In the genomic region with DNA sequence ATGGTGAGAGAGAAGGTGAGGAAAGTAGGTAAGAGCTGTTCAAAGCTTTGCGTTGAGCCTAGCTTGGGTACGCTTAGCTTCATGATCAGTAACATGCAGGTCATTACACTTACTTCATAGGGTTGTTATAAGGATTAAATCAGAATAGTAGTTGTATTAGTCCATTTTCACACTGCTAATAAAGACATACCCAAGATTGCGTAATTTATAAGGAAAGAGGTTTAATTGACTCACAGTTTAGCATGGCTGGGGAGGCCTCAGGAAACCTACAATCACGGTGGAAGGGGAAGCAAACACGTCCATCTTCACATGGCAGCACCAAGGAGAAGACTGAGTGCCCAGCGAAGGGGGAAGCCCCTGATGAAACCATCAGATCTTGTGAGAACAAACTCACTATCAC, we compare ENCODE assay signal across 37 cellular contexts.
"Had no signal": no experiment of that assay in that cellular context is flagged by ENCODE, and none has a peak within 500 bp of the region (broad histone marks: within the 10 kb centered on the region; RNA-seq: fewer than 3 reads in every experiment).

No MANE protein-coding gene starts in this region.

- DNase-seq: activated B cell treated with CpG ODN at 0.5 μM for 24 hours; activated CD4-positive, alpha-beta memory T cell treated with anti-CD3 and anti-CD28 coated beads for 36 hours; activated CD4-positive, alpha-beta T cell treated with anti-CD3 and anti-CD28 coated beads for 4 hours; activated CD4-positive, alpha-beta T cell treated with anti-CD3 and anti-CD28 coated beads, Interleukin-2, amount 10 ng/mL, durations not matched to agents 24 days and 14 days; activated CD4-positive, alpha-beta T cell treated with anti-CD3 and anti-CD28 coated beads, Interleukin-2, amount 50 U/mL, for 1 hour; activated CD4-positive, alpha-beta T cell treated with anti-CD3 and anti-CD28 coated beads, Interleukin-2, amount 50 U/mL, for 4 hours; activated CD4-positive, CD25-positive, alpha-beta regulatory T cell treated with anti-CD3 and anti-CD28 coated beads, Interleukin-2, amount 50 U/mL, for 72 hours; activated CD8-positive, alpha-beta memory T cell treated with anti-CD3 and anti-CD28 coated beads, Interleukin-2, amount 50 U/mL, for 4 hours; activated CD8-positive, alpha-beta T cell treated with anti-CD3 and anti-CD28 coated beads for 36 hours; activated effector memory CD4-positive, alpha-beta T cell treated with anti-CD3 and anti-CD28 coated beads, Interleukin-2, amount 50 U/mL, for 16 hours; activated gamma-delta T cell treated with Interleukin-2 at 50 U/mL for 16 hours; activated naive CD4-positive, alpha-beta T cell; activated naive CD4-positive, alpha-beta T cell treated with anti-CD3 and anti-CD28 coated beads for 36 hours; activated naive CD4-positive, alpha-beta T cell treated with anti-CD3 and anti-CD28 coated beads, Interleukin-2, amount 50 U/mL, for 16 hours; activated naive CD8-positive, alpha-beta T cell treated with anti-CD3 and anti-CD28 coated beads for 36 hours; activated T-cell treated with anti-CD3 and anti-CD28 coated beads for 4 hours; activated T-cell treated with anti-CD3 and anti-CD28 coated beads, Interleukin-2, amount 50 U/mL, for 1 hour; activated T-cell treated with anti-CD3 and anti-CD28 coated beads, Interleukin-2, amount 50 U/mL, for 4 hours; activated T-cell treated with anti-CD3 and anti-CD28 coated beads, Interleukin-2, amount 50 U/mL, for 72 hours; adrenal gland; amniotic stem cell; caudate nucleus; cerebellar nuclear complex; T-helper 2 cell; T-helper 9 cell had no signal

- H3K27me3 Mint-ChIP-seq: activated B cell treated with CpG ODN at 0.5 μM for 24 hours; activated CD4-positive, alpha-beta memory T cell treated with anti-CD3 and anti-CD28 coated beads for 36 hours; activated CD4-positive, alpha-beta T cell treated with anti-CD3 and anti-CD28 coated beads, Interleukin-2, amount 10 ng/mL, durations not matched to agents 24 days and 14 days; activated CD8-positive, alpha-beta T cell treated with anti-CD3 and anti-CD28 coated beads for 36 hours; activated naive CD8-positive, alpha-beta T cell treated with anti-CD3 and anti-CD28 coated beads for 36 hours; activated T-helper 17 cell treated with anti-CD3 and anti-CD28 coated beads, Interleukin-2, amount 50 U/mL, for 72 hours; brain; central memory CD8-positive, alpha-beta T cell had no signal

- H3K4me3 Mint-ChIP-seq: activated B cell treated with CpG ODN at 0.5 μM for 24 hours; activated CD4-positive, alpha-beta memory T cell treated with anti-CD3 and anti-CD28 coated beads for 36 hours; activated CD4-positive, alpha-beta T cell treated with anti-CD3 and anti-CD28 coated beads, Interleukin-2, amount 10 ng/mL, durations not matched to agents 24 days and 14 days; activated CD8-positive, alpha-beta T cell treated with anti-CD3 and anti-CD28 coated beads for 36 hours; activated naive CD4-positive, alpha-beta T cell treated with anti-CD3 and anti-CD28 coated beads for 36 hours; activated naive CD8-positive, alpha-beta T cell treated with anti-CD3 and anti-CD28 coated beads for 36 hours; activated T-cell treated with anti-CD3 and anti-CD28 coated beads, Interleukin-2, amount 50 U/mL, for 4 hours; activated T-cell treated with anti-CD3 and anti-CD28 coated beads, Interleukin-2, amount 50 U/mL, for 72 hours; activated T-helper 1 cell treated with anti-CD3 and anti-CD28 coated beads, Interleukin-12 subunit alpha, Interleukin-12 subunit beta, Interleukin-2, Interleukin-4 antibody, amounts not matched to agents 30 ng/mL and 10 ng/mL and 1 ng/mL, durations not matched to agents 14 hours and 24 hours and 36 hours; activated T-helper 17 cell treated with anti-CD3 and anti-CD28 coated beads, Interleukin-2, amount 50 U/mL, for 72 hours; brain; central memory CD8-positive, alpha-beta T cell; T-helper 1 cell treated with Interleukin-12 subunit alpha and Interleukin-12 subunit beta and Interleukin-4 antibody, amounts not matched to agents 30 μg/mL and 1 μg/mL, for 36 hours; T-helper 2 cell treated with Interferon-gamma antibody and Interleukin-4, amounts not matched to agents 5 μg/mL and 100 μg/mL, for 36 hours had no signal

- ATAC-seq: activated CD8-positive, alpha-beta T cell treated with anti-CD3 and anti-CD28 coated beads for 36 hours; activated naive CD4-positive, alpha-beta T cell treated with anti-CD3 and anti-CD28 coated beads, Interleukin-2, amount 50 U/mL, for 72 hours; activated T-cell treated with anti-CD3 and anti-CD28 coated beads, Interleukin-2, amount 50 U/mL, for 4 hours; activated T-cell treated with anti-CD3 and anti-CD28 coated beads, Interleukin-2, amount 50 U/mL, for 72 hours; activated T-helper 17 cell treated with anti-CD3 and anti-CD28 coated beads, Interleukin-2, amount 50 U/mL, for 72 hours had no signal

- H3K27ac ChIP-seq: adrenal gland, ascending aorta, cardiac muscle cell, VCaP had no signal

- H3K4me1 ChIP-seq: ascending aorta had no signal

- H3K4me1 Mint-ChIP-seq: activated B cell treated with CpG ODN at 0.5 μM for 24 hours; activated naive CD8-positive, alpha-beta T cell treated with anti-CD3 and anti-CD28 coated beads for 36 hours; activated T-helper 17 cell treated with anti-CD3 and anti-CD28 coated beads, Interleukin-2, amount 50 U/mL, for 72 hours; brain; central memory CD8-positive, alpha-beta T cell had no signal

- H3K27ac Mint-ChIP-seq: activated B cell treated with CpG ODN at 0.5 μM for 24 hours; activated CD4-positive, alpha-beta memory T cell treated with anti-CD3 and anti-CD28 coated beads for 36 hours; activated CD4-positive, alpha-beta T cell treated with anti-CD3 and anti-CD28 coated beads, Interleukin-2, amount 10 ng/mL, durations not matched to agents 24 days and 14 days; activated CD8-positive, alpha-beta T cell treated with anti-CD3 and anti-CD28 coated beads for 36 hours; activated naive CD4-positive, alpha-beta T cell treated with anti-CD3 and anti-CD28 coated beads for 36 hours; activated naive CD4-positive, alpha-beta T cell treated with anti-CD3 and anti-CD28 coated beads, Interleukin-2, amount 50 U/mL, for 72 hours; activated naive CD8-positive, alpha-beta T cell treated with anti-CD3 and anti-CD28 coated beads for 36 hours; activated T-cell treated with anti-CD3 and anti-CD28 coated beads, Interleukin-2, amount 50 U/mL, for 72 hours; activated T-helper 1 cell treated with anti-CD3 and anti-CD28 coated beads, Interleukin-12 subunit alpha, Interleukin-12 subunit beta, Interleukin-2, Interleukin-4 antibody, amounts not matched to agents 30 ng/mL and 10 ng/mL and 1 ng/mL, durations not matched to agents 14 hours and 24 hours and 36 hours; activated T-helper 17 cell treated with anti-CD3 and anti-CD28 coated beads, Interleukin-2, amount 50 U/mL, for 72 hours; T-helper 1 cell treated with Interleukin-12 subunit alpha and Interleukin-12 subunit beta and Interleukin-4 antibody, amounts not matched to agents 30 μg/mL and 1 μg/mL, for 36 hours; T-helper 2 cell treated with Interferon-gamma antibody and Interleukin-4, amounts not matched to agents 5 μg/mL and 100 μg/mL, for 36 hours had no signal

- H3K4me3 ChIP-seq: adrenal gland, ascending aorta, cardiac muscle cell had no signal

- H3K9me3 Mint-ChIP-seq: activated B cell treated with CpG ODN at 0.5 μM for 24 hours; activated CD4-positive, alpha-beta memory T cell treated with anti-CD3 and anti-CD28 coated beads for 36 hours; activated CD4-positive, alpha-beta T cell treated with anti-CD3 and anti-CD28 coated beads, Interleukin-2, amount 10 ng/mL, durations not matched to agents 24 days and 14 days; activated CD8-positive, alpha-beta T cell treated with anti-CD3 and anti-CD28 coated beads for 36 hours; activated naive CD4-positive, alpha-beta T cell treated with anti-CD3 and anti-CD28 coated beads for 36 hours; activated naive CD4-positive, alpha-beta T cell treated with anti-CD3 and anti-CD28 coated beads, Interleukin-2, amount 50 U/mL, for 72 hours; activated naive CD8-positive, alpha-beta T cell treated with anti-CD3 and anti-CD28 coated beads for 36 hours; activated T-cell treated with anti-CD3 and anti-CD28 coated beads, Interleukin-2, amount 50 U/mL, for 4 hours; activated T-cell treated with anti-CD3 and anti-CD28 coated beads, Interleukin-2, amount 50 U/mL, for 72 hours; activated T-helper 1 cell treated with anti-CD3 and anti-CD28 coated beads, Interleukin-12 subunit alpha, Interleukin-12 subunit beta, Interleukin-2, Interleukin-4 antibody, amounts not matched to agents 30 ng/mL and 10 ng/mL and 1 ng/mL, durations not matched to agents 14 hours and 24 hours and 36 hours; activated T-helper 17 cell treated with anti-CD3 and anti-CD28 coated beads, Interleukin-2, amount 50 U/mL, for 72 hours; brain; central memory CD8-positive, alpha-beta T cell; T-helper 1 cell treated with Interleukin-12 subunit alpha and Interleukin-12 subunit beta and Interleukin-4 antibody, amounts not matched to agents 30 μg/mL and 1 μg/mL, for 36 hours; T-helper 2 cell treated with Interferon-gamma antibody and Interleukin-4, amounts not matched to agents 5 μg/mL and 100 μg/mL, for 36 hours had no signal

- FAIRE-seq: bronchial epithelial cell, TTC549 had no signal

- H3K9me3 ChIP-seq: adrenal gland, ascending aorta had no signal

- H3K27me3 ChIP-seq: adrenal gland, ascending aorta, cardiac muscle cell had no signal
